10 cellular contexts compared by ENCODE assay signal in the genomic region with DNA sequence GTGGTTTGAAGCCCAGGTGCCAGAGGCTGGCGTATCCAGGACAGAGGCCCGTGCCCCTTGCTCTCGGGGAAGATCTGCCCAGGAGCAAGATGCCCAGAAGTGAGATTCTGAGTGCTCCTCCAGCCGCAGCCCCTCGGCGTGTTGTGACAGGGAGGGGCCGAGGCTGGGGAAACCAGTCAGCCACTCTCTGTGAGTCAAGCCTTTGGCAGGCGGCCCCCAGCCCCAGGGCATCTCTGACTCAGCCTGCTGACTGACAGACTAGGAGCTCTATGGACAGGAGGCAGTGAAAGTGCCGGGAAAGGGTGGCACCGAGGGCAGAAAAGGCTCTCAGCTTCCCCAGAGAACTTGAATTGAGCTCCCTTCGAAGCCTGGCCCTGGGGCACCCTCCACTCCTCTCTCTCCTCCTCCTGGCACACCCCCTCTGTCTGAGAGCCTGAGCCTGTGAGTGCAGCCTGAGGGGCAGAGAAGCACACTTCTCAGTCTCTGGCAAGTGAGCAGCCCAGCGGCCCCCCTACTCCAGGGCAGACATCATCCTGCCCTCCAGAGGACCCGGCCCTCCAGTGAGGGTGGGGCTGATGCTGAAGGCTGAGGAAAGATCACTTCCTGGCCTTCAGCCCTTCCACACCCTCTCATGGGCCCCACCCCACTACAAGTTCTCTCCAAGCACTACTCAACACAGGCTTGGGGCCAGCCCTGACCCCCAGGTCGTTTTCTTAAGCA. TPM values are rescaled to one million over a fixed set of nuclear protein-coding genes. Genes with fewer than 3 reads are reported as not detected.
DNase-seq lines count a peak whose midpoint lies in the region; ATAC-seq lines count a peak whose summit lies in the region.
"Had no signal": no experiment of that assay in that cellular context is flagged by ENCODE, and none has a peak within 500 bp of the region (broad histone marks: within the 10 kb centered on the region; RNA-seq: fewer than 3 reads in every experiment).

No MANE protein-coding gene starts in this region.

- no peak for ATAC-seq in HG03280 (IDR thresholded peaks at IDR 0.05; ENCODE audit: unreplicated experiment)

- peak overlapping the region; percentile 11 for H3K4me3 ChIP-seq in mesodermal cell (ENCODE audit: extremely low read depth, insufficient read depth, low read length, poor library complexity, severe bottlenecking)
- H3K4me3 ChIP-seq: cardiac muscle cell, ovary had no signal

- H3K9me3 ChIP-seq in mesodermal cell (ENCODE audit: control insufficient read depth, low read length): peaks cover 11% of the 10 kb centered on the region
- H3K9me3 ChIP-seq: ovary had no signal

- H3K36me3 ChIP-seq in mesodermal cell (ENCODE audit: control insufficient read depth, insufficient read depth, low read length): no peaks in the 10 kb centered on the region
- H3K36me3 ChIP-seq: cardiac muscle cell, ovary had no signal

- DNase-seq in AG20443 (ENCODE audit: low spot score) (peak; percentile 97), M059J (ENCODE audit: low read depth) (peak; percentile 99), dermis blood vessel endothelial cell (peak; percentile 54), NCI-H1048 (lab: John Stamatoyannopoulos, UW) (no peak), HT-29 (ENCODE audit: low spot score) (no peak)
- DNase-seq in effector CD8-positive, alpha-beta T cell (lab: John Stamatoyannopoulos, UW): no peak
- DNase-seq: ovary had no signal

- H3K4me1 ChIP-seq in mesodermal cell (ENCODE audit: control insufficient read depth, insufficient read depth, low read length, poor library complexity, severe bottlenecking): peaks cover 29% of the 10 kb centered on the region

- H3K27ac ChIP-seq in mesodermal cell (ENCODE audit: low read depth, low read length, severe bottlenecking): peak overlapping the region; percentile 91
- H3K27ac ChIP-seq: cardiac muscle cell, ovary had no signal

- 37 to 51% methylated on average over 11 to 12 of the region's 14 CpGs for WGBS in mesodermal cell (ENCODE audit: insufficient coverage in 2 of 2), 2 experiments

RNA-seq across cellular contexts. Expression of a gene that starts 32.1 kb away (rescaled TPM):
- total RNA-seq in M059J (2014; rRNA removed; shearing (Covaris generic)): 4.2 and 6.8 TPM in 2 replicates
- under 0.01 and 0.60 TPM in 2 replicates for total RNA-seq in dermis blood vessel endothelial cell
- 0.74 TPM for polyA plus RNA-seq in mesodermal cell (2013, experiment 1 of 2)
- 0.66 TPM for polyA plus RNA-seq in mesodermal cell (2013, experiment 2 of 2)
- total RNA-seq in HT-29 (2014; rRNA removed; shearing (Covaris generic)): 0.05 and 0.10 TPM in 2 replicates

Comparison
In these comparisons a context has a peak if more than half of its experiments do, and no peak if none do; other contexts are left out.
1. DNase-seq: peak in AG20443 (single experiment), M059J (single experiment) and dermis blood vessel endothelial cell (single experiment); none in effector CD8-positive, alpha-beta T cell (single experiment), NCI-H1048 (single experiment) and HT-29 (single experiment).